Comparison of ENCODE assay signal across 23 cellular contexts in genomic region chr11:65104628-65105027, GRCh38. TPM values are rescaled to one million over a fixed set of nuclear protein-coding genes. Genes with fewer than 3 reads are reported as not detected.
DNase-seq lines count a peak whose midpoint lies in the region; ATAC-seq and TF ChIP-seq lines count a peak whose summit lies in the region.
"Had no signal": no experiment of that assay in that cellular context is flagged by ENCODE, and none has a peak within 500 bp of the region (broad histone marks: within the 10 kb centered on the region; RNA-seq: fewer than 3 reads in every experiment).

No MANE protein-coding gene starts in this region.

- H3K27ac ChIP-seq in subcutaneous abdominal adipose tissue (ENCODE audit: low read depth, low read length) = peak overlapping the region; percentile 82
- H3K27ac ChIP-seq: hepatocyte, PC-9, vagina had no signal

- H3K4me1 ChIP-seq in subcutaneous abdominal adipose tissue (ENCODE audit: control insufficient read depth in 5 of 5, insufficient read depth in 5 of 5, low read length in 5 of 5) = peaks cover 0 to 49% (median 27%) of the 10 kb centered on the region in 5 donors

- no peak for DNase-seq in activated naive CD4-positive, alpha-beta T cell treated with anti-CD3 and anti-CD28 coated beads, Interleukin-2, amount 50 U/mL, for 72 hours (ENCODE audit: low spot score in 2 of 2)
- DNase-seq in activated naive CD4-positive, alpha-beta T cell (lab: John Stamatoyannopoulos, UW) = no peak
- no peak for DNase-seq in activated naive CD8-positive, alpha-beta T cell treated with anti-CD3 and anti-CD28 coated beads, Interleukin-2, amount 10 ng/mL, durations not matched to agents 7 days and 5 days
- DNase-seq in left ventricle myocardium superior (peak; percentile 38), chondrocyte (ENCODE audit: low spot score) (no peak), A172 (ENCODE audit: low spot score) (no peak), glomerular visceral epithelial cell (ENCODE audit: extremely low spot score) (no peak)
- DNase-seq: activated CD4-positive, alpha-beta T cell treated with anti-CD3 and anti-CD28 coated beads for 1 hour; amygdala; DMS79 treated with DMSO at 0.1 percent for 48 hours; KBM-7; kidney; NCI-H1930; NCI-H510A; PC-9; SK-N-SH; stimulated activated CD4-positive, alpha-beta T cell treated with anti-CD3 and anti-CD28 coated beads, Interleukin-1b, Interleukin-23, amount 100 ng/mL, for 48 hours; T1000 had no signal

- no peaks in the 10 kb centered on the region for H3K27me3 Mint-ChIP-seq in activated naive CD8-positive, alpha-beta T cell treated with anti-CD3 and anti-CD28 coated beads, Interleukin-2, amount 10 ng/mL, durations not matched to agents 7 days and 5 days
- H3K27me3 Mint-ChIP-seq in chondrocyte (ENCODE audit: low read depth) = no peaks in the 10 kb centered on the region

- intact Hi-C loops in left ventricle myocardium superior (cut with micrococcal nuclease) = no loop called here

- H3K9ac ChIP-seq in subcutaneous abdominal adipose tissue (ENCODE audit: low read length in 5 of 5) = peak overlapping the region in 1 of 5 donors; percentile 6
- H3K9ac ChIP-seq: SK-N-SH had no signal

- peak overlapping the region; percentile 3 for H3K4me3 Mint-ChIP-seq in activated naive CD8-positive, alpha-beta T cell treated with anti-CD3 and anti-CD28 coated beads, Interleukin-2, amount 10 ng/mL, durations not matched to agents 7 days and 5 days
- H3K4me3 Mint-ChIP-seq in chondrocyte (ENCODE audit: unreplicated experiment) = no peak overlapping the region
- H3K4me3 Mint-ChIP-seq: mesothelial cell of epicardium had no signal

- POLR2A ChIA-PET in activated naive CD8-positive, alpha-beta T cell treated with anti-CD3 and anti-CD28 coated beads, Interleukin-2, amount 10 ng/mL, durations not matched to agents 7 days and 5 days (lab: Charles Lee) = interaction anchor here (0.7 to 1.0 kb wide), 2 partner anchors 9 to 13 kb away, joined by 3 read pairs; partner anchors contain the start of genes VPS51 and ZNHIT2

- peaks cover 13% of the 10 kb centered on the region for H3K4me1 Mint-ChIP-seq in activated naive CD8-positive, alpha-beta T cell treated with anti-CD3 and anti-CD28 coated beads, Interleukin-2, amount 10 ng/mL, durations not matched to agents 7 days and 5 days
- H3K4me1 Mint-ChIP-seq in chondrocyte (ENCODE audit: low read depth) = peaks cover 22% of the 10 kb centered on the region

- no peaks in the 10 kb centered on the region for H3K9me3 ChIP-seq in subcutaneous abdominal adipose tissue (ENCODE audit: control insufficient read depth in 5 of 5, low read length in 5 of 5)
- H3K9me3 ChIP-seq: SK-N-SH, vagina had no signal

- H3K27ac Mint-ChIP-seq in activated naive CD4-positive, alpha-beta T cell treated with anti-CD3 and anti-CD28 coated beads, Interleukin-2, amount 50 U/mL, for 72 hours = peak overlapping the region; percentile 21 to 87
- H3K27ac Mint-ChIP-seq in activated naive CD8-positive, alpha-beta T cell treated with anti-CD3 and anti-CD28 coated beads, Interleukin-2, amount 10 ng/mL, durations not matched to agents 7 days and 5 days = peak overlapping the region; percentile 73
- H3K27ac Mint-ChIP-seq in chondrocyte (ENCODE audit: unreplicated experiment) = no peak overlapping the region
- H3K27ac Mint-ChIP-seq: mesothelial cell of epicardium had no signal

- peaks cover 0 to 35% (median 25%) of the 10 kb centered on the region in 5 donors for H3K36me3 ChIP-seq in subcutaneous abdominal adipose tissue (ENCODE audit: control insufficient read depth in 5 of 5, insufficient read depth in 5 of 5, low read length in 5 of 5)

- H3K4me3 ChIP-seq in subcutaneous abdominal adipose tissue (ENCODE audit: low read depth in 1 of 5, low read length in 5 of 5) = no peak overlapping the region
- H3K4me3 ChIP-seq: hepatocyte, PC-9, vagina had no signal

- H3K36me3 Mint-ChIP-seq in activated naive CD4-positive, alpha-beta T cell treated with anti-CD3 and anti-CD28 coated beads, Interleukin-2, amount 50 U/mL, for 72 hours = no peaks in the 10 kb centered on the region
- H3K36me3 Mint-ChIP-seq in activated naive CD8-positive, alpha-beta T cell treated with anti-CD3 and anti-CD28 coated beads, Interleukin-2, amount 10 ng/mL, durations not matched to agents 7 days and 5 days = peaks cover 7% of the 10 kb centered on the region
- peaks cover 3% of the 10 kb centered on the region for H3K36me3 Mint-ChIP-seq in chondrocyte (ENCODE audit: low read depth)
- H3K36me3 Mint-ChIP-seq: mesothelial cell of epicardium had no signal

- no peaks in the 10 kb centered on the region for H3K27me3 ChIP-seq in subcutaneous abdominal adipose tissue (ENCODE audit: control insufficient read depth in 5 of 5, insufficient read depth in 4 of 5, low read length in 5 of 5)
- H3K27me3 ChIP-seq: hepatocyte, vagina had no signal

- H3K9me3 Mint-ChIP-seq in activated naive CD4-positive, alpha-beta T cell treated with anti-CD3 and anti-CD28 coated beads, Interleukin-2, amount 50 U/mL, for 72 hours = no peaks in the 10 kb centered on the region
- no peaks in the 10 kb centered on the region for H3K9me3 Mint-ChIP-seq in activated naive CD8-positive, alpha-beta T cell treated with anti-CD3 and anti-CD28 coated beads, Interleukin-2, amount 10 ng/mL, durations not matched to agents 7 days and 5 days
- H3K9me3 Mint-ChIP-seq in chondrocyte (ENCODE audit: low read depth) = no peaks in the 10 kb centered on the region
- H3K9me3 Mint-ChIP-seq: mesothelial cell of epicardium had no signal

- no peak for ATAC-seq in activated naive CD4-positive, alpha-beta T cell treated with anti-CD3 and anti-CD28 coated beads, Interleukin-2, amount 50 U/mL, for 72 hours
- ATAC-seq in activated naive CD8-positive, alpha-beta T cell treated with anti-CD3 and anti-CD28 coated beads, Interleukin-2, amount 10 ng/mL, durations not matched to agents 7 days and 5 days (ENCODE audit: low read depth) = no peak
- peak; percentile 44 for ATAC-seq in left ventricle myocardium superior
- ATAC-seq: sciatic nerve had no signal

- no peak for TF ChIP-seq CTCF in chondrocyte (IDR thresholded peaks at IDR 0.05)

RNA-seq across cellular contexts. Expression of gene TM7SF2, which starts 7.0 kb away (rescaled TPM):
- total RNA-seq in activated naive CD4-positive, alpha-beta T cell treated with anti-CD3 and anti-CD28 coated beads, Interleukin-2, amount 50 U/mL, for 72 hours = 10 to 100 TPM; 20.5 to 24.3 TPM
- total RNA-seq in activated naive CD8-positive, alpha-beta T cell treated with anti-CD3 and anti-CD28 coated beads, Interleukin-2, amount 10 ng/mL, durations not matched to agents 7 days and 5 days = 10 to 100 TPM; 26.1 to 26.2 TPM
- 112 TPM for total RNA-seq in left ventricle myocardium superior
- total RNA-seq in chondrocyte = 10.3 to 14.4 TPM (median 10.7 TPM) in 3 replicates
- 1.9 and 8.5 TPM in 2 replicates for total RNA-seq in A172 (2014; rRNA removed; shearing (Covaris generic))

RNA-seq across cellular contexts. Expression of gene VPS51, which starts 8.6 kb away (rescaled TPM):
- 100 to 1,000 TPM in 1 of 2 donors, 10 to 100 TPM in 1; 60.4 to 101 TPM for total RNA-seq in activated naive CD4-positive, alpha-beta T cell treated with anti-CD3 and anti-CD28 coated beads, Interleukin-2, amount 50 U/mL, for 72 hours
- total RNA-seq in activated naive CD8-positive, alpha-beta T cell treated with anti-CD3 and anti-CD28 coated beads, Interleukin-2, amount 10 ng/mL, durations not matched to agents 7 days and 5 days = 100 to 1,000 TPM; 130 to 138 TPM
- total RNA-seq in left ventricle myocardium superior (84.8 TPM), chondrocyte (72.8 to 94.0 TPM (median 73.4 TPM) in 3 replicates)
- 51.1 and 208 TPM in 2 replicates for total RNA-seq in A172 (2014; rRNA removed; shearing (Covaris generic))

RNA-seq across cellular contexts. Expression of gene ZNHIT2, which starts 12.9 kb away (rescaled TPM):
- total RNA-seq in activated naive CD4-positive, alpha-beta T cell treated with anti-CD3 and anti-CD28 coated beads, Interleukin-2, amount 50 U/mL, for 72 hours = 1 to 10 TPM; 5.6 to 10.0 TPM
- 10 to 100 TPM; 11.1 to 11.9 TPM for total RNA-seq in activated naive CD8-positive, alpha-beta T cell treated with anti-CD3 and anti-CD28 coated beads, Interleukin-2, amount 10 ng/mL, durations not matched to agents 7 days and 5 days
- total RNA-seq in left ventricle myocardium superior = 5.5 TPM
- 7.9 to 8.7 TPM (median 7.9 TPM) in 3 replicates for total RNA-seq in chondrocyte
- 10.4 and 22.3 TPM in 2 replicates for total RNA-seq in A172 (2014; rRNA removed; shearing (Covaris generic))

RNA-seq across cellular contexts. Expression of gene FAU, which starts 17.3 kb away (rescaled TPM):
- total RNA-seq in activated naive CD4-positive, alpha-beta T cell treated with anti-CD3 and anti-CD28 coated beads, Interleukin-2, amount 50 U/mL, for 72 hours = 1,000 to 10,000 TPM in 1 of 2 donors, 100 to 1,000 TPM in 1; 983 to 1,040 TPM
- 1,000 to 10,000 TPM; 1,110 to 1,162 TPM for total RNA-seq in activated naive CD8-positive, alpha-beta T cell treated with anti-CD3 and anti-CD28 coated beads, Interleukin-2, amount 10 ng/mL, durations not matched to agents 7 days and 5 days
- total RNA-seq in left ventricle myocardium superior (724 TPM), chondrocyte (506 to 669 TPM (median 519 TPM) in 3 replicates)
- 286 and 528 TPM in 2 replicates for total RNA-seq in A172 (2014; rRNA removed; shearing (Covaris generic))

RNA-seq across cellular contexts. Expression of gene MRPL49, which starts 17.5 kb away (rescaled TPM):
- 10 to 100 TPM; 55.3 to 92.6 TPM for total RNA-seq in activated naive CD4-positive, alpha-beta T cell treated with anti-CD3 and anti-CD28 coated beads, Interleukin-2, amount 50 U/mL, for 72 hours
- 10 to 100 TPM; 50.7 to 53.6 TPM for total RNA-seq in activated naive CD8-positive, alpha-beta T cell treated with anti-CD3 and anti-CD28 coated beads, Interleukin-2, amount 10 ng/mL, durations not matched to agents 7 days and 5 days
- 33.7 TPM for total RNA-seq in left ventricle myocardium superior
- 37.2 to 43.2 TPM (median 40.5 TPM) in 3 replicates for total RNA-seq in chondrocyte
- 52.8 and 82.4 TPM in 2 replicates for total RNA-seq in A172 (2014; rRNA removed; shearing (Covaris generic))
